ENCODE assay signal across 15 cellular contexts in genomic region chr19:40632311-40633036, GRCh38.
"Had no signal": no experiment of that assay in that cellular context is flagged by ENCODE, and none has a peak within 500 bp of the region (broad histone marks: within the 10 kb centered on the region; RNA-seq: fewer than 3 reads in every experiment).

No MANE protein-coding gene starts in this region.

- H3K9me3 Mint-ChIP-seq: activated naive CD8-positive, alpha-beta T cell treated with anti-CD3 and anti-CD28 coated beads for 36 hours; naive thymus-derived CD8-positive, alpha-beta T cell had no signal

- H3K27me3 ChIP-seq: body of pancreas, esophagus muscularis mucosa, heart right ventricle, thyroid gland had no signal

- ATAC-seq: body of pancreas; heart right ventricle; naive thymus-derived CD8-positive, alpha-beta T cell; T-helper 17 cell had no signal

- H3K27ac ChIP-seq: body of pancreas, esophagus muscularis mucosa, parathyroid adenoma, thyroid gland had no signal

- H3K4me3 ChIP-seq: body of pancreas, esophagus muscularis mucosa, heart right ventricle, thyroid gland had no signal

- H3K4me1 ChIP-seq: parathyroid adenoma had no signal

- H3K27ac Mint-ChIP-seq: activated naive CD8-positive, alpha-beta T cell treated with anti-CD3 and anti-CD28 coated beads for 36 hours; T-helper 17 cell had no signal

- H3K79me2 ChIP-seq: parathyroid adenoma had no signal

- H3K4me3 Mint-ChIP-seq: activated naive CD8-positive, alpha-beta T cell treated with anti-CD3 and anti-CD28 coated beads for 36 hours; naive thymus-derived CD8-positive, alpha-beta T cell; T-helper 17 cell had no signal

- H3K9ac ChIP-seq: parathyroid adenoma had no signal

- H2AFZ ChIP-seq: parathyroid adenoma had no signal

- DNase-seq: activated CD4-positive, CD25-positive, alpha-beta regulatory T cell treated with anti-CD3 and anti-CD28 coated beads, Interleukin-2, amount 50 U/mL, for 72 hours; activated naive CD4-positive, alpha-beta T cell; activated naive CD8-positive, alpha-beta T cell treated with anti-CD3 and anti-CD28 coated beads for 36 hours; body of pancreas; heart right ventricle; retina; stimulated activated CD4-positive, alpha-beta T cell treated with anti-CD3 and anti-CD28 coated beads, Interleukin-12 subunit alpha, Interleukin-12 subunit beta, amount 100 ng/mL, for 4 hours; stimulated activated CD4-positive, alpha-beta T cell treated with anti-CD3 and anti-CD28 coated beads, Interleukin-1b, Interleukin-23, amount 100 ng/mL, for 48 hours; stimulated activated CD8-positive, alpha-beta memory T cell treated with anti-CD3 and anti-CD28 coated beads, Interleukin-4, amount 100 ng/mL, for 48 hours; stimulated activated naive CD4-positive, alpha-beta T cell treated with Interleukin-2 at 50 U/mL for 16 hours; T-helper 17 cell; thyroid gland had no signal

- H3K9me3 ChIP-seq: body of pancreas, esophagus muscularis mucosa, heart right ventricle, thyroid gland had no signal
